ENCODE assay signal across 32 cellular contexts in the genomic region with DNA sequence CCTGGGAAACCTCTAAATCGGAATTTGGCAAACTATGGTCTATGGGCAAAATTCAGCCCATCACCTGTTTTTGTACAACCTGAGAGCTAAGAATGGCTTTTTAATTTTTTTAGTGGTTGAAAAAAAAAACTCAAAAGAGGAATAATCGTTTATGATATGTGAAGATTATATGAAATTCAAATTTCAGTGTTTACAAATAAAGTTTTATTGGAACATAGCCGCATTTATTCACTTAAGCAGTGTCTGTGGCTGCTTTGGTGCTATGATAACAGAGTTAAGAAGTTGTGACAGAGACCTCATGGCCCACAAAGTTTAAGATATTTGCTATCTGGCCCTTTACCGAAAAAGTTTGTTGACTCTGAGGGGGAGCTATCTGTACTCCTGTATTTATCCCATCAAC. TPM values are rescaled to one million over a fixed set of nuclear protein-coding genes. Genes with fewer than 3 reads are reported as not detected.
DNase-seq lines count a peak whose midpoint lies in the region; ATAC-seq, FAIRE-seq and TF ChIP-seq lines count a peak whose summit lies in the region.
"Had no signal": no experiment of that assay in that cellular context is flagged by ENCODE, and none has a peak within 500 bp of the region (broad histone marks: within the 10 kb centered on the region; RNA-seq: fewer than 3 reads in every experiment).

No MANE protein-coding gene starts in this region.

- H3K36me3 ChIP-seq in K562 (ENCODE audit: control insufficient read depth, insufficient read depth, low read length): no peaks in the 10 kb centered on the region
- H3K36me3 ChIP-seq: BE2C; BLaER1; BLaER1 treated with 17β-estradiol and CSF1 and Interleukin-3, amounts not matched to agents 10 nM and 100 nM had no signal

- no peak for DNase-seq in A549 (ENCODE audit: low read depth in 1 of 2, low spot score in 1 of 2)
- peak; percentile 35 for DNase-seq in OCI-M1 (lab: John Stamatoyannopoulos, UW)
- no peak for DNase-seq in K562 (ENCODE audit: extremely low read depth in 1 of 4, low spot score in 3 of 4)
- DNase-seq in hypothalamus (lab: John Stamatoyannopoulos, UW): no peak
- no peak for DNase-seq in NCI-H1417 (lab: John Stamatoyannopoulos, UW)
- DNase-seq: 8988T; ACHN; AML-193; BE2C; C1 segment of cervical spinal cord; Caco-2; Calu3; CD4-positive, alpha-beta memory T cell; CD4-positive, alpha-beta T cell; CD4-positive, CD25-positive, alpha-beta regulatory T cell; CD8-positive, alpha-beta memory T cell; CD8-positive, alpha-beta T cell; COR-L47; DMS 273 treated with DMSO at 0.1 percent for 48 hours; DMS153; DMS53; DMS79; DMS79 treated with DMSO at 0.1 percent for 48 hours; DND-41; EL had no signal

- H3K27ac ChIP-seq in A549 (peak overlapping the region; percentile 25 to 84; a peak in 4 of 6 replicates), K562 (ENCODE audit: extremely low read depth, low read depth, low read length) (no peak overlapping the region)
- H3K27ac ChIP-seq: 22Rv1; BLaER1; BLaER1 treated with 17β-estradiol and CSF1 and Interleukin-3, amounts not matched to agents 10 nM and 100 nM; C4-2B had no signal

- TF ChIP-seq EP300 in A549 (IDR thresholded peaks at IDR 0.05): no peak
- no peak for TF ChIP-seq EP300 in K562 (IDR thresholded peaks at IDR 0.05; ENCODE audit: low read length)

- 71% methylated on average over 4 of the region's 4 CpGs for WGBS in A549 (ENCODE audit: missing lambda C conversion rate)
- WGBS in K562 (ENCODE audit: insufficient coverage, low coverage, missing lambda C conversion rate): 26% methylated on average over 4 of the region's 4 CpGs

- in situ Hi-C loops in K562 (cut with MboI): no loop called here

- CTCF ChIA-PET in A549 (lab: Yijun Ruan, JAX): interaction anchor here (36.9 to 50.6 kb wide), 2 partner anchors 7 to 25 kb away, joined by 1136 read pairs; a partner anchor contains a TSS
- CTCF ChIA-PET in K562 (lab: Yijun Ruan, JAX; ENCODE audit: low intra/inter-chr PET ratio): no interaction called here

- H3K4me2 ChIP-seq in A549 (no peak overlapping the region), K562 (ENCODE audit: insufficient read depth, low read length) (no peak overlapping the region)
- H3K4me2 ChIP-seq: BLaER1; BLaER1 treated with 17β-estradiol and CSF1 and Interleukin-3, amounts not matched to agents 10 nM and 100 nM had no signal

- H3K9me3 ChIP-seq in A549 (no peaks in the 10 kb centered on the region), K562 (replicated peaks; ENCODE audit: control insufficient read depth, insufficient read depth, low read depth, low read length) (no peaks in the 10 kb centered on the region)
- H3K9me3 ChIP-seq: BE2C; BLaER1; BLaER1 treated with 17β-estradiol and CSF1 and Interleukin-3, amounts not matched to agents 10 nM and 100 nM; Caco-2 had no signal

- H3K4me1 ChIP-seq in A549 (peaks cover 76% of the 10 kb centered on the region), K562 (replicated peaks in 1 of 2; ENCODE audit: control insufficient read depth in 2 of 2, insufficient read depth in 2 of 2, low read length in 2 of 2) (peaks cover 4 to 7% of the 10 kb centered on the region in 2 experiments; a peak in 3 of 5 replicates)

- no peaks in the 10 kb centered on the region for H3K9me1 ChIP-seq in K562 (ENCODE audit: control insufficient read depth, insufficient read depth, low read length)

- H2AFZ ChIP-seq in K562 (ENCODE audit: low read depth, low read length): no peak overlapping the region

- no peak for TF ChIP-seq POLR2A in A549 (IDR thresholded peaks at IDR 0.05; ENCODE audit: low read length)
- TF ChIP-seq POLR2A in K562 (conservative IDR thresholded peaks at IDR 0.05): no peak

- no peaks in the 10 kb centered on the region for H4K20me1 ChIP-seq in K562 (replicated peaks; ENCODE audit: control insufficient read depth, insufficient read depth, low read length)
- H4K20me1 ChIP-seq: BLaER1; BLaER1 treated with 17β-estradiol and CSF1 and Interleukin-3, amounts not matched to agents 10 nM and 100 nM had no signal

- no peak for ATAC-seq in A549
- no peak for ATAC-seq in K562
- ATAC-seq in HG03025 (IDR thresholded peaks at IDR 0.05; ENCODE audit: low FRiP score, unreplicated experiment): no peak
- ATAC-seq: CD8-positive, alpha-beta T cell had no signal

- TF ChIP-seq RAD21 in A549 (conservative IDR thresholded peaks at IDR 0.05 in 1 of 2, IDR thresholded peaks at IDR 0.05 in 1 of 2) (no peak), K562 (CRISPR knock-in tag; conservative IDR thresholded peaks at IDR 0.05 in 1 of 2, IDR thresholded peaks at IDR 0.05 in 1 of 2) (no peak)

- no peak overlapping the region for H3K9ac ChIP-seq in K562 (ENCODE audit: insufficient read depth in 1 of 2, low read depth in 2 of 2, low read length in 2 of 2)
- H3K9ac ChIP-seq: BLaER1; BLaER1 treated with 17β-estradiol and CSF1 and Interleukin-3, amounts not matched to agents 10 nM and 100 nM had no signal

- 0 out of 5 replicates have a peak, but pooled peaks cover 0 to under 1% of the 10 kb centered on the region in 2 experiments for H3K27me3 ChIP-seq in K562 (ENCODE audit: control insufficient read depth in 2 of 2, insufficient read depth in 2 of 2, low read length in 2 of 2)
- H3K27me3 ChIP-seq: BE2C; BLaER1; BLaER1 treated with 17β-estradiol and CSF1 and Interleukin-3, amounts not matched to agents 10 nM and 100 nM had no signal

- POLR2A ChIA-PET in A549 (lab: Yijun Ruan, JAX): interaction anchor here (1.7 kb wide), 1 partner anchor 72 kb away, joined by 3 read pairs; a partner anchor contains a TSS
- POLR2A ChIA-PET in K562 (lab: Yijun Ruan, JAX): interaction anchor here (0.6 kb wide), 1 partner anchor 496 kb away, joined by 3 read pairs; no protein-coding TSS in a partner anchor

- TF ChIP-seq CTCF in A549 (IDR thresholded peaks at IDR 0.05): no peak
- TF ChIP-seq CTCF in K562 (IDR thresholded peaks at IDR 0.05 in 2 of 3, conservative IDR thresholded peaks at IDR 0.05 in 1 of 3; ENCODE audit: insufficient read depth in 2 of 3, low read depth in 1 of 3, low read length in 3 of 3): no peak

- FAIRE-seq in A549 (lab: Jason Lieb, UNC) (no peak), K562 (lab: Jason Lieb, UNC) (no peak)
- FAIRE-seq: A204.1, D721Med had no signal

- intact Hi-C loops in K562 (cut with micrococcal nuclease): no loop called here

- no peaks in the 10 kb centered on the region for H3K79me2 ChIP-seq in K562 (ENCODE audit: control insufficient read depth, insufficient read depth, low read length)

- no peak overlapping the region for H3K4me3 ChIP-seq in A549
- H3K4me3 ChIP-seq in K562: no peak overlapping the region
- H3K4me3 ChIP-seq: BLaER1; BLaER1 treated with 17β-estradiol and CSF1 and Interleukin-3, amounts not matched to agents 10 nM and 100 nM had no signal

- BruUV-seq in K562 (replicated peaks; lab: Mats Ljungman, UMichigan): no TSS peak

RNA-seq across cellular contexts. Expression of a gene that starts 36.4 kb away (rescaled TPM):
- polyA plus RNA-seq in A549 (2011; rRNA removed) (31.0 and 59.6 TPM in 2 replicates), A549 (2017; fragmentation: RNase III; extraction: RNeasy Plus Mini Kit Qiagen cat#74134 plus additional on column Dnase treatment) (56.5 to 69.8 TPM (median 56.7 TPM) in 3 replicates), K562 (2011; rRNA removed) (11.3 and 12.4 TPM in 2 replicates), K562 (2014; fragmentation: Illumina TruSeq; extraction: Trizol) (8.2 and 14.6 TPM in 2 replicates), K562 (2014; fragmentation: Nextera tagmentation; extraction: Ambion mirVana) (1 to 10 TPM; 3.1 to 4.0 TPM), K562 (2014; rRNA removed) (8.3 and 9.8 TPM in 2 replicates)
- polyA plus RNA-seq in A549 (2012; cell fraction: cytosol; rRNA removed): 27.8 and 29.8 TPM in 2 replicates
- polyA plus RNA-seq in A549 (2012; cell fraction: nucleus; rRNA removed): 16.7 and 18.5 TPM in 2 replicates
- 8.8 and 9.4 TPM in 2 replicates for polyA minus RNA-seq in A549 (2011; rRNA and poly(A)+ RNA removed)
- total RNA-seq in K562 (2011; cell fraction: chromatin; rRNA removed; ENCODE audit: low replicate concordance): 8.1 and 18.4 TPM in 2 replicates
- total RNA-seq in K562 (2011; cell fraction: nucleolus; rRNA removed): 3.5 and 6.1 TPM in 2 replicates
- total RNA-seq in K562 (2011; cell fraction: nucleoplasm; rRNA removed): 9.0 and 15.3 TPM in 2 replicates
- total RNA-seq in K562 (2014; rRNA removed) (6.1 and 9.5 TPM in 2 replicates), K562 (2014; rRNA removed; fragmentation: Illumina TruSeq; extraction: Trizol) (14.7 and 19.7 TPM in 2 replicates), K562 (2015; rRNA removed; fragmentation: Illumina TruSeq; extraction: Trizol) (13.1 and 15.5 TPM in 2 replicates), K562 (2021) (7.0 and 8.4 TPM in 2 replicates)
- polyA plus RNA-seq in K562 (2011; cell fraction: cytosol; rRNA removed): 2.3 and 4.6 TPM in 2 replicates
- 1.8 and 3.3 TPM in 2 replicates for polyA plus RNA-seq in K562 (2011; cell fraction: nucleus; rRNA removed)
- polyA plus RNA-seq in K562 (2012): 9.4 and 11.0 TPM in 2 replicates
- 6.5 and 9.1 TPM in 2 replicates for polyA minus RNA-seq in K562 (2011; rRNA and poly(A)+ RNA removed)
- 1.8 and 2.8 TPM in 2 replicates for polyA minus RNA-seq in K562 (2011; cell fraction: cytosol; rRNA and poly(A)+ RNA removed)
- 2.0 and 4.0 TPM in 2 replicates for polyA minus RNA-seq in K562 (2011; cell fraction: nucleus; rRNA and poly(A)+ RNA removed)

RNA-seq across cellular contexts. Expression of a gene that starts 42.7 kb away (rescaled TPM):
- polyA plus RNA-seq in A549 (2011; rRNA removed): 777 and 894 TPM in 2 replicates
- 824 and 915 TPM in 2 replicates for polyA plus RNA-seq in A549 (2012; cell fraction: cytosol; rRNA removed)
- 678 and 876 TPM in 2 replicates for polyA plus RNA-seq in A549 (2012; cell fraction: nucleus; rRNA removed)
- 954 to 1,229 TPM (median 1,043 TPM) in 3 replicates for polyA plus RNA-seq in A549 (2017; fragmentation: RNase III; extraction: RNeasy Plus Mini Kit Qiagen cat#74134 plus additional on column Dnase treatment)
- 537 and 670 TPM in 2 replicates for polyA minus RNA-seq in A549 (2011; rRNA and poly(A)+ RNA removed)
- 40.0 and 70.8 TPM in 2 replicates for total RNA-seq in K562 (2011; cell fraction: chromatin; rRNA removed; ENCODE audit: low replicate concordance)
- total RNA-seq in K562 (2011; cell fraction: nucleolus; rRNA removed): 25.8 and 35.0 TPM in 2 replicates
- 50.5 and 78.6 TPM in 2 replicates for total RNA-seq in K562 (2011; cell fraction: nucleoplasm; rRNA removed)
- 49.9 and 52.9 TPM in 2 replicates for total RNA-seq in K562 (2014; rRNA removed)
- 49.2 and 51.0 TPM in 2 replicates for total RNA-seq in K562 (2014; rRNA removed; fragmentation: Illumina TruSeq; extraction: Trizol)
- total RNA-seq in K562 (2015; rRNA removed; fragmentation: Illumina TruSeq; extraction: Trizol): 42.0 and 43.1 TPM in 2 replicates
- total RNA-seq in K562 (2021): 37.2 and 38.5 TPM in 2 replicates
- polyA plus RNA-seq in K562 (2011; rRNA removed): 36.0 and 42.1 TPM in 2 replicates
- 14.9 and 22.5 TPM in 2 replicates for polyA plus RNA-seq in K562 (2011; cell fraction: cytosol; rRNA removed)
- 33.8 and 50.9 TPM in 2 replicates for polyA plus RNA-seq in K562 (2011; cell fraction: nucleus; rRNA removed)
- 46.9 and 77.8 TPM in 2 replicates for polyA plus RNA-seq in K562 (2012)
- polyA plus RNA-seq in K562 (2014; fragmentation: Illumina TruSeq; extraction: Trizol): 40.0 and 49.5 TPM in 2 replicates
- 10 to 100 TPM in 1 of 2 experiments, 1 to 10 TPM in 1; 8.1 to 11.1 TPM for polyA plus RNA-seq in K562 (2014; fragmentation: Nextera tagmentation; extraction: Ambion mirVana)
- polyA plus RNA-seq in K562 (2014; rRNA removed): 53.9 and 54.5 TPM in 2 replicates
- 28.7 and 39.2 TPM in 2 replicates for polyA minus RNA-seq in K562 (2011; rRNA and poly(A)+ RNA removed)
- 12.6 and 14.0 TPM in 2 replicates for polyA minus RNA-seq in K562 (2011; cell fraction: cytosol; rRNA and poly(A)+ RNA removed)
- 23.7 and 44.0 TPM in 2 replicates for polyA minus RNA-seq in K562 (2011; cell fraction: nucleus; rRNA and poly(A)+ RNA removed)

Comparison
In these comparisons a context has a peak if more than half of its experiments do, and no peak if none do; other contexts are left out.
1. RNA of a gene that starts 42.7 kb away (polyA plus RNA-seq): 678 to 1,229 TPM in A549; 8.1 to 77.8 TPM in K562; every median in the first group is over 4 times any median in the second.